23 cellular contexts compared by ENCODE assay signal in the genomic region with DNA sequence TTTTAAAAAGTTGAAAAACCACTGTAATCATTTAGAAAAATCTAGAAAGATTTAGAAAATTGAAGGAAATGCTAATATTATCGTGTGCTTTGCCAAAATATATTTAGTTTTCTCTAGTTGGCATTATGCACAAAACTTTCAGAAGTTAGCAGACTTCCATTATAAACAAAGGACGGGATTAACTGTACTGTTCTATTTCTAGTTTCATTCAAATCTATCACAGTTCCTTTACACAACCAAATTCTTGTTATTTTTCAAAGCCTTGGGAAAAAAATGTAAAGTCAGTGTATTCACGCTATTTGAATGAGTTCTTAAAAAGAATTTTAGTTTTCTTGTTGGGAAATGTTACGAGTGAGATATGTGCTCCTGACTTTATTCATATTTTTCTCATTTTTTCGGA.
"Had no signal": no experiment of that assay in that cellular context is flagged by ENCODE, and none has a peak within 500 bp of the region (broad histone marks: within the 10 kb centered on the region; RNA-seq: fewer than 3 reads in every experiment).

No MANE protein-coding gene starts in this region.

- H3K27ac ChIP-seq: left ventricle myocardium inferior, ovary, right atrium auricular region, right lobe of liver, spleen, tibial nerve, uterus had no signal

- H3K36me3 Mint-ChIP-seq: immature natural killer cell; naive thymus-derived CD4-positive, alpha-beta T cell; natural killer cell treated with Interleukin-12 subunit alpha and Interleukin-12 subunit beta and Interleukin-15 and Interleukin-18, amount 100 ng/mL, for 72 hours; stimulated activated effector memory CD8-positive, alpha-beta T cell treated with anti-CD3 and anti-CD28 coated beads, Interleukin-12 subunit alpha, Interleukin-12 subunit beta, amount 100 ng/mL, for 72 hours; type B pancreatic cell had no signal

- H3K9me3 ChIP-seq: ovary, right atrium auricular region, right lobe of liver, spleen, uterus had no signal

- H3K4me3 Mint-ChIP-seq: immature natural killer cell; mesothelial cell of epicardium; naive thymus-derived CD4-positive, alpha-beta T cell; natural killer cell treated with Interleukin-12 subunit alpha and Interleukin-12 subunit beta and Interleukin-15 and Interleukin-18, amount 100 ng/mL, for 72 hours; stimulated activated effector memory CD8-positive, alpha-beta T cell treated with anti-CD3 and anti-CD28 coated beads, Interleukin-12 subunit alpha, Interleukin-12 subunit beta, amount 100 ng/mL, for 72 hours; stimulated activated naive CD8-positive, alpha-beta T cell treated with anti-CD3 and anti-CD28 coated beads, Interleukin-15, Interleukin-2, amounts not matched to agents 100 ng/mL and 50 ng/mL, for 24 hours; type B pancreatic cell had no signal

- H3K27me3 Mint-ChIP-seq: progenitor cell of endocrine pancreas; stimulated activated naive CD8-positive, alpha-beta T cell treated with anti-CD3 and anti-CD28 coated beads, Interleukin-15, Interleukin-2, amounts not matched to agents 100 ng/mL and 50 ng/mL, for 24 hours; type B pancreatic cell had no signal

- H3K4me1 ChIP-seq: left ventricle myocardium inferior, right atrium auricular region, right lobe of liver, spleen, tibial nerve, uterus had no signal

- H3K4me3 ChIP-seq: left ventricle myocardium inferior, lung, ovary, right atrium auricular region, right lobe of liver, spleen, tibial nerve, uterus had no signal

- H3K27me3 ChIP-seq: ovary, right atrium auricular region, right lobe of liver, spleen, tibial nerve, uterus had no signal

- ATAC-seq: naive thymus-derived CD4-positive, alpha-beta T cell; natural killer cell treated with Interleukin-12 subunit alpha and Interleukin-12 subunit beta and Interleukin-15 and Interleukin-18, amount 100 ng/mL, for 72 hours; right lobe of liver; stimulated activated effector memory CD8-positive, alpha-beta T cell treated with anti-CD3 and anti-CD28 coated beads, Interleukin-12 subunit alpha, Interleukin-12 subunit beta, amount 100 ng/mL, for 72 hours had no signal

- H3K9me3 Mint-ChIP-seq: naive thymus-derived CD4-positive, alpha-beta T cell; natural killer cell treated with Interleukin-12 subunit alpha and Interleukin-12 subunit beta and Interleukin-15 and Interleukin-18, amount 100 ng/mL, for 72 hours; stimulated activated effector memory CD8-positive, alpha-beta T cell treated with anti-CD3 and anti-CD28 coated beads, Interleukin-12 subunit alpha, Interleukin-12 subunit beta, amount 100 ng/mL, for 72 hours; stimulated activated naive CD8-positive, alpha-beta T cell treated with anti-CD3 and anti-CD28 coated beads, Interleukin-15, Interleukin-2, amounts not matched to agents 100 ng/mL and 50 ng/mL, for 24 hours; type B pancreatic cell had no signal

- H3K36me3 ChIP-seq: left ventricle myocardium inferior, ovary, right atrium auricular region, right lobe of liver, spleen, tibial nerve, uterus had no signal

- H3K4me1 Mint-ChIP-seq: immature natural killer cell; mesothelial cell of epicardium; naive thymus-derived CD4-positive, alpha-beta T cell; stimulated activated effector memory CD8-positive, alpha-beta T cell treated with anti-CD3 and anti-CD28 coated beads, Interleukin-12 subunit alpha, Interleukin-12 subunit beta, amount 100 ng/mL, for 72 hours had no signal

- H3K27ac Mint-ChIP-seq: immature natural killer cell; mesothelial cell of epicardium; naive thymus-derived CD4-positive, alpha-beta T cell; natural killer cell treated with Interleukin-12 subunit alpha and Interleukin-12 subunit beta and Interleukin-15 and Interleukin-18, amount 100 ng/mL, for 72 hours; progenitor cell of endocrine pancreas; stimulated activated effector memory CD8-positive, alpha-beta T cell treated with anti-CD3 and anti-CD28 coated beads, Interleukin-12 subunit alpha, Interleukin-12 subunit beta, amount 100 ng/mL, for 72 hours; stimulated activated naive CD8-positive, alpha-beta T cell treated with anti-CD3 and anti-CD28 coated beads, Interleukin-15, Interleukin-2, amounts not matched to agents 100 ng/mL and 50 ng/mL, for 24 hours; type B pancreatic cell had no signal

- DNase-seq: hypothalamus; immature natural killer cell; islet precursor cell; left ventricle myocardium inferior; mesendoderm; naive thymus-derived CD4-positive, alpha-beta T cell; ovary; right lobe of liver; small intestine; spleen; stimulated activated CD4-positive, alpha-beta T cell treated with anti-CD3 and anti-CD28 coated beads, Interleukin-4, amount 100 ng/mL, for 24 hours; stimulated activated naive CD4-positive, alpha-beta T cell; substantia nigra; uterus had no signal
